14 cellular contexts compared by ENCODE assay signal in genomic region chr20:51569815-51570741, GRCh38. TPM values are rescaled to one million over a fixed set of nuclear protein-coding genes. Genes with fewer than 3 reads are reported as not detected.
DNase-seq lines count a peak whose midpoint lies in the region; ATAC-seq and TF ChIP-seq lines count a peak whose summit lies in the region.
"Had no signal": no experiment of that assay in that cellular context is flagged by ENCODE, and none has a peak within 500 bp of the region (broad histone marks: within the 10 kb centered on the region; RNA-seq: fewer than 3 reads in every experiment).

No MANE protein-coding gene starts in this region.

- DNase-seq in EL (peak; percentile 30), SHP77 treated with DMSO at 0.1 percent for 48 hours (lab: John Stamatoyannopoulos, UW) (peak; percentile 20), cardiac muscle cell (ENCODE audit: low read depth in 1 of 2, low spot score in 1 of 2) (peak; percentile 6 to 62), putamen (ENCODE audit: low spot score) (peak; percentile 74), ureter (ENCODE audit: low spot score) (no peak)
- DNase-seq: BE2C; DND-41; pancreas; stimulated activated CD4-positive, alpha-beta T cell treated with anti-CD3 and anti-CD28 coated beads, Interleukin-2, amount 100 ng/mL, for 24 hours had no signal

- H3K36me3 ChIP-seq in cardiac muscle cell, result no peaks in the 10 kb centered on the region
- H3K36me3 ChIP-seq: BE2C, pancreas had no signal

- H3K9me3 ChIP-seq in cardiac muscle cell (ENCODE audit: low read depth), result no peaks in the 10 kb centered on the region
- H3K9me3 ChIP-seq: BE2C, pancreas had no signal

- ATAC-seq in GM19328 (IDR thresholded peaks at IDR 0.05; ENCODE audit: unreplicated experiment), result no peak
- no peak for ATAC-seq in GM21390 (IDR thresholded peaks at IDR 0.05; ENCODE audit: unreplicated experiment)
- no peak for ATAC-seq in GM21423 (IDR thresholded peaks at IDR 0.05; ENCODE audit: unreplicated experiment)
- ATAC-seq: activated naive CD4-positive, alpha-beta T cell treated with anti-CD3 and anti-CD28 coated beads, Interleukin-2, amount 50 U/mL, for 72 hours; pancreas; WTC11 had no signal

- H3K27me3 ChIP-seq in cardiac muscle cell, result no peaks in the 10 kb centered on the region

- no peak for TF ChIP-seq CTCF in cardiac muscle cell (IDR thresholded peaks at IDR 0.05; ENCODE audit: low read depth, low read length)

- H3K27ac ChIP-seq in cardiac muscle cell, result peak overlapping the region; percentile 88
- H3K27ac ChIP-seq: pancreas had no signal

- H3K4me3 ChIP-seq in cardiac muscle cell, result peak overlapping the region; percentile 9
- H3K4me3 ChIP-seq: pancreas had no signal

- peaks cover 17% of the 10 kb centered on the region for H3K4me1 ChIP-seq in cardiac muscle cell (ENCODE audit: low read depth)
- H3K4me1 ChIP-seq: BE2C, pancreas had no signal

RNA-seq across cellular contexts. Expression of gene NFATC2, which starts 27.6 kb away (rescaled TPM):
- total RNA-seq in cardiac muscle cell, result 9.2 and 17.0 TPM in 2 replicates
- 5.8 and 11.3 TPM in 2 replicates for polyA plus RNA-seq in cardiac muscle cell
- 10.6 TPM for total RNA-seq in ureter
